23 cellular contexts compared by ENCODE assay signal in the genomic region with DNA sequence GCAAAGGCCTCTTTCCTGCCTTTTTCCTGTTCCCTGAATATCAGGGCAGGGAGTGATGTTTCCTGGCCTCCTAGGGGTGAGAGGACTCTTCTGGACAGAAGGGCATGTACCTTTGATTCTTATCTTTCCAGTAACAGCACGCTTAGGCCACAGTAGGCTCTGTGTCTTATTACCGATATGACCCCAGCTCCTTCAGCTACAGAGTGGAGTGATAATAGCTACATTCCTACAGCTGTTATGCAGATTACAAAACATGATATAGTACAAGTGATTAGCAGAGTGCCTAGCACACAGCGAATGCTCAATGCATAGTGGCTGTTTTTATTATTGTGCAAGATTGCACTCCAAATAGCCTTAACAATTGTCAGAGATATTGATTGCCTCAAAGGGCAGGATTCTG.
DNase-seq lines count a peak whose midpoint lies in the region; ATAC-seq, FAIRE-seq and TF ChIP-seq lines count a peak whose summit lies in the region.
"Had no signal": no experiment of that assay in that cellular context is flagged by ENCODE, and none has a peak within 500 bp of the region (broad histone marks: within the 10 kb centered on the region; RNA-seq: fewer than 3 reads in every experiment).

No MANE protein-coding gene starts in this region.

- no peak overlapping the region for H2AFZ ChIP-seq in SK-N-SH (ENCODE audit: low read depth)
- H2AFZ ChIP-seq in HepG2 (ENCODE audit: low read length), result no peak overlapping the region

- H3K79me2 ChIP-seq in SK-N-SH (ENCODE audit: insufficient read depth) (no peaks in the 10 kb centered on the region), HepG2 (ENCODE audit: insufficient read depth, low read length) (no peaks in the 10 kb centered on the region)

- H3K36me3 ChIP-seq in SK-N-SH (replicated peaks in 1 of 2; ENCODE audit: control insufficient read depth in 1 of 2, insufficient read depth in 2 of 2, low read length in 1 of 2) (no peaks in the 10 kb centered on the region), cardiac muscle cell (no peaks in the 10 kb centered on the region), HepG2 (replicated peaks in 1 of 2; ENCODE audit: control insufficient read depth in 1 of 2, insufficient read depth in 2 of 2, low read length in 2 of 2) (no peaks in the 10 kb centered on the region), upper lobe of right lung (no peaks in the 10 kb centered on the region)
- H3K36me3 ChIP-seq: BLaER1 treated with 17β-estradiol and CSF1 and Interleukin-3, amounts not matched to agents 10 nM and 100 nM had no signal

- no peak overlapping the region for H3K9ac ChIP-seq in SK-N-SH
- H3K9ac ChIP-seq in HepG2 (ENCODE audit: insufficient read depth, low read depth, low read length), result no peak overlapping the region
- H3K9ac ChIP-seq: BLaER1 treated with 17β-estradiol and CSF1 and Interleukin-3, amounts not matched to agents 10 nM and 100 nM had no signal

- no peaks in the 10 kb centered on the region for H4K20me1 ChIP-seq in SK-N-SH (ENCODE audit: insufficient read depth)
- H4K20me1 ChIP-seq in HepG2 (ENCODE audit: insufficient read depth, low read length), result no peaks in the 10 kb centered on the region
- H4K20me1 ChIP-seq: BLaER1 treated with 17β-estradiol and CSF1 and Interleukin-3, amounts not matched to agents 10 nM and 100 nM had no signal

- no peaks in the 10 kb centered on the region for H3F3A ChIP-seq in SK-N-SH (replicated peaks; ENCODE audit: insufficient read depth)

- DNase-seq in SK-N-SH (peak; percentile 14), cardiac muscle cell (ENCODE audit: low read depth in 1 of 2, low spot score in 1 of 2) (peak in 1 of 2 donors; percentile 23), left cardiac atrium (no peak), HepG2 (ENCODE audit: low spot score) (no peak), upper lobe of right lung (no peak), NCI-H82 treated with DMSO at 0.1 percent for 48 hours (lab: John Stamatoyannopoulos, UW; ENCODE audit: unreplicated experiment) (no peak)
- DNase-seq in activated CD8-positive, alpha-beta memory T cell treated with anti-CD3 and anti-CD28 coated beads, Interleukin-2, amount 50 U/mL, for 4 hours, result no peak
- DNase-seq: AML-193; Caco-2; Calu3; CD4-positive, alpha-beta T cell; CD8-positive, alpha-beta T cell; DMS79 treated with DMSO at 0.1 percent for 48 hours; GF-D8 had no signal

- no peak overlapping the region for H3K4me2 ChIP-seq in SK-N-SH
- H3K4me2 ChIP-seq in HepG2 (ENCODE audit: low read depth, low read length), result no peak overlapping the region
- H3K4me2 ChIP-seq: A549; BLaER1 treated with 17β-estradiol and CSF1 and Interleukin-3, amounts not matched to agents 10 nM and 100 nM had no signal

- POLR2A ChIA-PET in SK-N-SH (lab: Yijun Ruan, JAX), result no interaction called here
- POLR2A ChIA-PET in HepG2 (lab: Yijun Ruan, JAX), result no interaction called here

- H3K27me3 ChIP-seq in SK-N-SH (ENCODE audit: insufficient read depth) (no peaks in the 10 kb centered on the region), cardiac muscle cell (no peaks in the 10 kb centered on the region), HepG2 (ENCODE audit: control insufficient read depth in 1 of 2, insufficient read depth in 2 of 2, low read length in 2 of 2) (no peaks in the 10 kb centered on the region), upper lobe of right lung (no peaks in the 10 kb centered on the region)
- H3K27me3 ChIP-seq: BLaER1 treated with 17β-estradiol and CSF1 and Interleukin-3, amounts not matched to agents 10 nM and 100 nM had no signal

- CTCF ChIA-PET in SK-N-SH (lab: Yijun Ruan, JAX) (interaction anchor here (0.7 to 1.5 kb wide), 4 partner anchors 11 to 114 kb away, joined by 3 to 5 read pairs (median 3); no protein-coding TSS in a partner anchor), HepG2 (lab: Yijun Ruan, JAX; ENCODE audit: low intra/inter-chr PET ratio, low total read pairs) (no interaction called here)

- H3K9me3 ChIP-seq in SK-N-SH (no peaks in the 10 kb centered on the region), cardiac muscle cell (ENCODE audit: low read depth) (no peaks in the 10 kb centered on the region), HepG2 (ENCODE audit: low read length) (no peaks in the 10 kb centered on the region), upper lobe of right lung (no peaks in the 10 kb centered on the region)
- H3K9me3 ChIP-seq: A549; BLaER1 treated with 17β-estradiol and CSF1 and Interleukin-3, amounts not matched to agents 10 nM and 100 nM; Caco-2 had no signal

- no peaks in the 10 kb centered on the region for H3K9me2 ChIP-seq in SK-N-SH

- no peak for FAIRE-seq in HepG2 (lab: Jason Lieb, UNC)
- FAIRE-seq: A549, D721Med, G401.6, GM12891, GM19239 had no signal

- H3K4me3 ChIP-seq in SK-N-SH (ENCODE audit: low read depth in 2 of 2, low read length in 1 of 2) (no peak overlapping the region), cardiac muscle cell (no peak overlapping the region), HepG2 (replicated peaks in 1 of 3; ENCODE audit: insufficient read depth in 1 of 3, low read depth in 2 of 3, low read length in 3 of 3) (no peak overlapping the region), upper lobe of right lung (no peak overlapping the region)
- H3K4me3 ChIP-seq: A549; BLaER1 treated with 17β-estradiol and CSF1 and Interleukin-3, amounts not matched to agents 10 nM and 100 nM had no signal

- TF ChIP-seq CTCF in SK-N-SH (IDR thresholded peaks at IDR 0.05), result no peak
- no peak for TF ChIP-seq CTCF in cardiac muscle cell (IDR thresholded peaks at IDR 0.05; ENCODE audit: low read depth, low read length)
- TF ChIP-seq CTCF in HepG2 (CRISPR knock-in tag; IDR thresholded peaks at IDR 0.05), result no peak
- no peak for TF ChIP-seq CTCF in upper lobe of right lung (IDR thresholded peaks at IDR 0.05)

- in situ Hi-C loops in HepG2 (cut with HindIII; ENCODE audit: extremely low pct_ligation_motif_present, low pct_unique_long_range_greater_than_20kb), result no loop called here

- WGBS in SK-N-SH (ENCODE audit: low lambda C conversion rate), result 16% methylated on average over 3 of the region's 3 CpGs
- WGBS in HepG2 (ENCODE audit: low lambda C conversion rate), result 31% methylated on average over 3 of the region's 3 CpGs

- ATAC-seq in SK-N-SH treated with all-trans-retinoic acid at 6 μM for 48 hours, result no peak
- no peak for ATAC-seq in left cardiac atrium
- no peak for ATAC-seq in HepG2
- peak; percentile 20 for ATAC-seq in upper lobe of right lung
- ATAC-seq: A549; CD8-positive, alpha-beta T cell had no signal

- no peak for TF ChIP-seq POLR2A in HepG2 (IDR thresholded peaks at IDR 0.05; ENCODE audit: insufficient read depth in 1 of 2, low read depth in 2 of 2, low read length in 2 of 2)

- no TSS peak for BruUV-seq in HepG2 (replicated peaks; lab: Mats Ljungman, UMichigan)

- TF ChIP-seq EP300 in SK-N-SH (IDR thresholded peaks at IDR 0.05; ENCODE audit: borderline replicate concordance in 1 of 2, low read depth in 1 of 2, low read length in 1 of 2) (peak in 1 of 2 experiments; percentile 28; a peak in 1 of 4 replicates), HepG2 (IDR thresholded peaks at IDR 0.05; ENCODE audit: low read depth in 2 of 2, low read length in 2 of 2) (no peak), HepG2 (CRISPR knock-in tag; IDR thresholded peaks at IDR 0.05; ENCODE audit: borderline replicate concordance) (no peak)

- H3K4me1 ChIP-seq in SK-N-SH (ENCODE audit: control insufficient read depth in 1 of 2, insufficient read depth in 2 of 2, low read depth in 1 of 2, low read length in 1 of 2) (peaks cover 0 to 18% of the 10 kb centered on the region in 2 experiments; a peak in 1 of 4 replicates), cardiac muscle cell (ENCODE audit: low read depth) (peaks cover 26% of the 10 kb centered on the region), HepG2 (ENCODE audit: insufficient read depth, low read length) (no peaks in the 10 kb centered on the region), upper lobe of right lung (no peaks in the 10 kb centered on the region)
- H3K4me1 ChIP-seq: A549; BLaER1 treated with 17β-estradiol and CSF1 and Interleukin-3, amounts not matched to agents 10 nM and 100 nM; Caco-2 had no signal

- TF ChIP-seq RAD21 in SK-N-SH (IDR thresholded peaks at IDR 0.05; ENCODE audit: low read length) (no peak), HepG2 (CRISPR knock-in tag; IDR thresholded peaks at IDR 0.05) (no peak)

- no peak overlapping the region for H3K27ac ChIP-seq in SK-N-SH (ENCODE audit: low read depth in 2 of 2, low read length in 1 of 2)
- peak overlapping the region; percentile 86 for H3K27ac ChIP-seq in cardiac muscle cell
- no peak overlapping the region for H3K27ac ChIP-seq in HepG2 (ENCODE audit: extremely low read length, insufficient read depth, low read length)
- H3K27ac ChIP-seq in upper lobe of right lung, result no peak overlapping the region
- H3K27ac ChIP-seq: 22Rv1; A549; BLaER1 treated with 17β-estradiol and CSF1 and Interleukin-3, amounts not matched to agents 10 nM and 100 nM; C4-2B had no signal

- intact Hi-C loops in left cardiac atrium (cut with DNase I) (no loop called here), HepG2 (cut with micrococcal nuclease; ENCODE audit: unreplicated experiment) (no loop called here), upper lobe of right lung (cut with DNase I) (no loop called here)

TF ChIP-seq in SK-N-SH, 30 proteins besides CTCF, POLR2A, EP300 and RAD21 (continues in another document):
- TF ChIP-seq RCOR1 (IDR thresholded peaks at IDR 0.05; ENCODE audit: low read length), result peak; percentile 73; the same call in 1 of the 2 replicates
- TF ChIP-seq GATA2 (CRISPR knock-in tag; IDR thresholded peaks at IDR 0.05), result peak; percentile 53; the same call in 1 of the 2 replicates
- no peak for TF ChIP-seq JUND (IDR thresholded peaks at IDR 0.05)
- TF ChIP-seq ELF1 (IDR thresholded peaks at IDR 0.05), result no peak

TF ChIP-seq in SK-N-SH treated with all-trans-retinoic acid at 6 μM for 48 hours, 23 proteins besides CTCF, POLR2A, EP300 and RAD21 (continues in another document):
- no peak for TF ChIP-seq PPARA (CRISPR knock-in tag; IDR thresholded peaks at IDR 0.05; ENCODE audit: borderline replicate concordance)

TF ChIP-seq in HepG2, 621 proteins besides CTCF, POLR2A, EP300 and RAD21 (continues in another document):
- TF ChIP-seq SNAI1 (CRISPR knock-in tag; IDR thresholded peaks at IDR 0.05; ENCODE audit: borderline replicate concordance), result no peak
- TF ChIP-seq SAFB2 (CRISPR knock-in tag; IDR thresholded peaks at IDR 0.05; ENCODE audit: borderline replicate concordance, low read depth), result no peak
- TF ChIP-seq, protein P1, sequence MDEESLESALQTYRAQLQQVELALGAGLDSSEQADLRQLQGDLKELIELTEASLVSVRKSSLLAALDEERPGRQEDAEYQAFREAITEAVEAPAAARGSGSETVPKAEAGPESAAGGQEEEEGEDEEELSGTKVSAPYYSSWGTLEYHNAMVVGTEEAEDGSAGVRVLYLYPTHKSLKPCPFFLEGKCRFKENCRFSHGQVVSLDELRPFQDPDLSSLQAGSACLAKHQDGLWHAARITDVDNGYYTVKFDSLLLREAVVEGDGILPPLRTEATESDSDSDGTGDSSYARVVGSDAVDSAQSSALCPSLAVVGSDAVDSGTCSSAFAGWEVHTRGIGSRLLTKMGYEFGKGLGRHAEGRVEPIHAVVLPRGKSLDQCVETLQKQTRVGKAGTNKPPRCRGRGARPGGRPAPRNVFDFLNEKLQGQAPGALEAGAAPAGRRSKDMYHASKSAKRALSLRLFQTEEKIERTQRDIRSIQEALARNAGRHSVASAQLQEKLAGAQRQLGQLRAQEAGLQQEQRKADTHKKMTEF (CRISPR knock-in tag; IDR thresholded peaks at IDR 0.05), result no peak
